25 cellular contexts compared by ENCODE assay signal in the genomic region with DNA sequence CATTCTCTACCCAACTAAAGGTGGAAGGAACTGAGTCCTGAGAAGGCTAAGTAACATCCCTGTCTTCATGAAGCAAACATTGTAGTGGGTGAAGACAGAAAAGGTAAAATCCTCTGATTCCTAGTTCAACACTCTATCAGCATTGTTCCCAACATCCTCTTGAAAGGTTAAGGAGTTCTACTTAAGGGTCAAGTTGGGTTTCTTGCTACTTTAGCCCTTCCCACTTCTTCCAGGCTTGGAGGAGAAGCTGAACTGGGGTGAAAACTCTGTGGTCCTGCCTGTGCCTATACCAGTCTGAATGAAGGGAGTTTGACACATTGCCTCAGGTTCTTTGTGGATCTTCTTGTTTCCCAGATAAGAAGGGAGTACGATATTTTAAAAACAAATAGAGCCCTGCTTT. TPM values are rescaled to one million over a fixed set of nuclear protein-coding genes. Genes with fewer than 3 reads are reported as not detected.
DNase-seq lines count a peak whose midpoint lies in the region; ATAC-seq and TF ChIP-seq lines count a peak whose summit lies in the region.
"Had no signal": no experiment of that assay in that cellular context is flagged by ENCODE, and none has a peak within 500 bp of the region (broad histone marks: within the 10 kb centered on the region; RNA-seq: fewer than 3 reads in every experiment).

No MANE protein-coding gene starts in this region.

- no peaks in the 10 kb centered on the region for H3K36me3 ChIP-seq in effector memory CD4-positive, alpha-beta T cell (ENCODE audit: control insufficient read depth, insufficient read depth, low read length)
- H3K36me3 ChIP-seq in H7 (replicated peaks; ENCODE audit: control insufficient read depth, insufficient read depth, low read length), result no peaks in the 10 kb centered on the region

- peak overlapping the region; percentile 87 for H3K27ac Mint-ChIP-seq in T-helper 1 cell treated with Interleukin-12 subunit alpha and Interleukin-12 subunit beta and Interleukin-4 antibody, amounts not matched to agents 30 μg/mL and 1 μg/mL, for 36 hours
- H3K27ac Mint-ChIP-seq in HFFc6, result 0 out of 2 replicates have a peak overlapping the region, but pooled peaks have one; percentile 25
- H3K27ac Mint-ChIP-seq in natural killer cell treated with Interleukin-12 subunit alpha and Interleukin-12 subunit beta and Interleukin-15 and Interleukin-18, amount 100 ng/mL, for 72 hours, result peak overlapping the region; percentile 76 to 79
- H3K27ac Mint-ChIP-seq: mesothelial cell of epicardium had no signal

- H3K4me1 ChIP-seq in effector memory CD4-positive, alpha-beta T cell (ENCODE audit: control insufficient read depth, insufficient read depth, low read length, poor library complexity, severe bottlenecking), result peaks cover 36% of the 10 kb centered on the region

- no peaks in the 10 kb centered on the region for H3K27me3 Mint-ChIP-seq in T-helper 1 cell treated with Interleukin-12 subunit alpha and Interleukin-12 subunit beta and Interleukin-4 antibody, amounts not matched to agents 30 μg/mL and 1 μg/mL, for 36 hours (ENCODE audit: low read depth)
- peaks cover 5% of the 10 kb centered on the region for H3K27me3 Mint-ChIP-seq in HFFc6 (ENCODE audit: insufficient read depth)
- no peaks in the 10 kb centered on the region for H3K27me3 Mint-ChIP-seq in natural killer cell treated with Interleukin-12 subunit alpha and Interleukin-12 subunit beta and Interleukin-15 and Interleukin-18, amount 100 ng/mL, for 72 hours

- no peak for TF ChIP-seq CTCF in HFFc6 (IDR thresholded peaks at IDR 0.05)

- no peak overlapping the region for H3K4me3 Mint-ChIP-seq in T-helper 1 cell treated with Interleukin-12 subunit alpha and Interleukin-12 subunit beta and Interleukin-4 antibody, amounts not matched to agents 30 μg/mL and 1 μg/mL, for 36 hours
- H3K4me3 Mint-ChIP-seq in HFFc6, result no peak overlapping the region
- no peak overlapping the region for H3K4me3 Mint-ChIP-seq in natural killer cell treated with Interleukin-12 subunit alpha and Interleukin-12 subunit beta and Interleukin-15 and Interleukin-18, amount 100 ng/mL, for 72 hours
- H3K4me3 Mint-ChIP-seq: mesothelial cell of epicardium, neural crest cell had no signal

- no peak overlapping the region for H3K4me3 ChIP-seq in effector memory CD4-positive, alpha-beta T cell (ENCODE audit: insufficient read depth, low read depth, low read length, poor library complexity, severe bottlenecking)
- H3K4me3 ChIP-seq in H7 (ENCODE audit: insufficient read depth, low read depth, low read length), result no peak overlapping the region
- H3K4me3 ChIP-seq: dorsolateral prefrontal cortex, GM12878, left ventricle myocardium inferior, testis had no signal

- H3K9me3 Mint-ChIP-seq in T-helper 1 cell treated with Interleukin-12 subunit alpha and Interleukin-12 subunit beta and Interleukin-4 antibody, amounts not matched to agents 30 μg/mL and 1 μg/mL, for 36 hours, result no peaks in the 10 kb centered on the region
- H3K9me3 Mint-ChIP-seq in HFFc6, result no peaks in the 10 kb centered on the region
- H3K9me3 Mint-ChIP-seq in natural killer cell treated with Interleukin-12 subunit alpha and Interleukin-12 subunit beta and Interleukin-15 and Interleukin-18, amount 100 ng/mL, for 72 hours, result no peaks in the 10 kb centered on the region
- H3K9me3 Mint-ChIP-seq: mesothelial cell of epicardium, neural crest cell had no signal

- H3K27me3 ChIP-seq in effector memory CD4-positive, alpha-beta T cell (replicated peaks; ENCODE audit: control insufficient read depth, insufficient read depth, low read length, poor library complexity, severe bottlenecking), result no peaks in the 10 kb centered on the region
- H3K27me3 ChIP-seq in H7 (ENCODE audit: control insufficient read depth, insufficient read depth, low read length), result no peaks in the 10 kb centered on the region
- H3K27me3 ChIP-seq: dorsolateral prefrontal cortex, testis had no signal

- DNase-seq in T-helper 1 cell (no peak), HFFc6 (no peak), H7 (no peak), RKO (ENCODE audit: low spot score) (no peak), NCI-H2107 treated with DMSO at 0.1 percent for 48 hours (lab: John Stamatoyannopoulos, UW; ENCODE audit: unreplicated experiment) (no peak)
- DNase-seq in effector memory CD4-positive, alpha-beta T cell, result no peak
- no peak for DNase-seq in natural killer cell treated with Interleukin-12 subunit alpha and Interleukin-12 subunit beta and Interleukin-15 and Interleukin-18, amount 100 ng/mL, for 72 hours (ENCODE audit: low spot score)
- DNase-seq: activated CD4-positive, CD25-positive, alpha-beta regulatory T cell treated with anti-CD3 and anti-CD28 coated beads, Interleukin-2, amount 50 U/mL, for 72 hours; aorta; caudate nucleus; dorsolateral prefrontal cortex; foreskin fibroblast; KG1; left ventricle myocardium inferior; NCI-H146; NCI-H69; testis had no signal

- peak overlapping the region; percentile 77 for H3K27ac ChIP-seq in effector memory CD4-positive, alpha-beta T cell (ENCODE audit: insufficient read depth, low read length, poor library complexity, severe bottlenecking)
- H3K27ac ChIP-seq: 22Rv1, dorsolateral prefrontal cortex, epithelial cell of prostate, left ventricle myocardium inferior, RWPE1, testis had no signal

- H3K9me3 ChIP-seq in effector memory CD4-positive, alpha-beta T cell (ENCODE audit: control insufficient read depth, low read length), result no peaks in the 10 kb centered on the region
- H3K9me3 ChIP-seq: left ventricle myocardium inferior, testis had no signal

- H3K36me3 Mint-ChIP-seq in T-helper 1 cell treated with Interleukin-12 subunit alpha and Interleukin-12 subunit beta and Interleukin-4 antibody, amounts not matched to agents 30 μg/mL and 1 μg/mL, for 36 hours (ENCODE audit: low read depth), result peaks cover 30% of the 10 kb centered on the region
- peaks cover 22% of the 10 kb centered on the region for H3K36me3 Mint-ChIP-seq in HFFc6 (ENCODE audit: low read depth)
- H3K36me3 Mint-ChIP-seq in natural killer cell treated with Interleukin-12 subunit alpha and Interleukin-12 subunit beta and Interleukin-15 and Interleukin-18, amount 100 ng/mL, for 72 hours, result peaks cover 17% of the 10 kb centered on the region

- H3K4me1 Mint-ChIP-seq in T-helper 1 cell treated with Interleukin-12 subunit alpha and Interleukin-12 subunit beta and Interleukin-4 antibody, amounts not matched to agents 30 μg/mL and 1 μg/mL, for 36 hours (ENCODE audit: low read depth), result peaks cover 49% of the 10 kb centered on the region
- H3K4me1 Mint-ChIP-seq in HFFc6 (ENCODE audit: low read depth), result peaks cover 47% of the 10 kb centered on the region
- peaks cover 54 to 69% of the 10 kb centered on the region in 2 donors for H3K4me1 Mint-ChIP-seq in natural killer cell treated with Interleukin-12 subunit alpha and Interleukin-12 subunit beta and Interleukin-15 and Interleukin-18, amount 100 ng/mL, for 72 hours (ENCODE audit: low read depth in 2 of 2)

- no peak for ATAC-seq in natural killer cell treated with Interleukin-12 subunit alpha and Interleukin-12 subunit beta and Interleukin-15 and Interleukin-18, amount 100 ng/mL, for 72 hours
- ATAC-seq: GM12878, SK-N-SH treated with all-trans-retinoic acid at 6 μM for 48 hours had no signal

RNA-seq across cellular contexts. Expression of a gene that starts 54.1 kb away (rescaled TPM):
- 100 to 1,000 TPM; 199 to 243 (median 221) TPM for total RNA-seq in HFFc6 (2021; fragmentation: NEBNext Ultra II Directional; extraction: Animal tissue kit (Norgen Biotek cat#: 25700))
- 100 to 1,000 TPM; 158 to 191 TPM for total RNA-seq in natural killer cell treated with Interleukin-12 subunit alpha and Interleukin-12 subunit beta and Interleukin-15 and Interleukin-18, amount 100 ng/mL, for 72 hours
- 26.5 and 32.1 TPM in 2 replicates for total RNA-seq in H7 (2014; rRNA removed; shearing (Covaris generic))

Comparison
In these comparisons a context has a peak if more than half of its experiments do, and no peak if none do; other contexts are left out.
1. H3K27ac Mint-ChIP-seq: peak in every context shown above with its lines; median percentile 87 in T-helper 1 cell treated with Interleukin-12 subunit alpha and Interleukin-12 subunit beta and Interleukin-4 antibody, amounts not matched to agents 30 μg/mL and 1 μg/mL, for 36 hours; 78 in natural killer cell treated with Interleukin-12 subunit alpha and Interleukin-12 subunit beta and Interleukin-15 and Interleukin-18, amount 100 ng/mL, for 72 hours; 25 in HFFc6.